Comparison of ENCODE assay signal across 8 cellular contexts in genomic region chr6:30814137-30815084, GRCh38.
DNase-seq lines count a peak whose midpoint lies in the region; ATAC-seq and TF ChIP-seq lines count a peak whose summit lies in the region.

No MANE protein-coding gene starts in this region.

- peak overlapping the region; percentile 48 for H3K4me3 Mint-ChIP-seq in activated naive CD4-positive, alpha-beta T cell treated with anti-CD3 and anti-CD28 coated beads for 36 hours

- ATAC-seq in upper lobe of right lung, result peak; percentile 69
- no peak for ATAC-seq in GM18868 (IDR thresholded peaks at IDR 0.05; ENCODE audit: unreplicated experiment)

- H3K27ac Mint-ChIP-seq in activated naive CD4-positive, alpha-beta T cell treated with anti-CD3 and anti-CD28 coated beads for 36 hours, result peak overlapping the region; percentile 95

- H3K27ac ChIP-seq in upper lobe of right lung (no peak overlapping the region), WERI-Rb-1 (no peak overlapping the region)

- H3K36me3 Mint-ChIP-seq in activated naive CD4-positive, alpha-beta T cell treated with anti-CD3 and anti-CD28 coated beads for 36 hours (ENCODE audit: low read depth), result peaks cover 3% of the 10 kb centered on the region

- intact Hi-C loops in activated naive CD4-positive, alpha-beta T cell treated with anti-CD3 and anti-CD28 coated beads for 36 hours (cut with micrococcal nuclease), result loop anchor here (1.0 to 10.0 kb wide), 6 partner anchors 132 to 680 kb away; partner anchors contain the start of genes GNL1, MICB, MRPS18B and PPP1R10
- intact Hi-C loops in upper lobe of right lung (cut with DNase I), result no loop called here

- DNase-seq in AG08395 (ENCODE audit: low spot score) (peak; percentile 65), NOMO-1 treated with DMSO at 0.1 percent for 48 hours (lab: John Stamatoyannopoulos, UW; ENCODE audit: unreplicated experiment) (peak; percentile 47), kidney tubule cell (ENCODE audit: low spot score) (peak; percentile 83), upper lobe of right lung (no peak), WERI-Rb-1 (no peak), GM13976 (ENCODE audit: low spot score) (no peak)
- DNase-seq in activated naive CD4-positive, alpha-beta T cell treated with anti-CD3 and anti-CD28 coated beads for 36 hours, result peak; percentile 81

- in situ Hi-C loops in GM13976 (cut with MboI; ENCODE audit: low sequenced_read_pairs, unreplicated experiment), result loop anchor here (5.0 kb wide), 1 partner anchor 52 kb away; no protein-coding TSS in a partner anchor

- TF ChIP-seq CTCF in upper lobe of right lung (IDR thresholded peaks at IDR 0.05), result no peak
- no peak for TF ChIP-seq CTCF in WERI-Rb-1 (IDR thresholded peaks at IDR 0.05; ENCODE audit: low read depth, low read length)
- TF ChIP-seq CTCF in GM13976 (IDR thresholded peaks at IDR 0.05; ENCODE audit: borderline replicate concordance, control extremely low read depth, extremely low read depth, insufficient read depth, missing control alignments), result no peak

- peaks cover 18% of the 10 kb centered on the region for H3K4me1 ChIP-seq in upper lobe of right lung

- H3K27me3 ChIP-seq in upper lobe of right lung (no peaks in the 10 kb centered on the region), WERI-Rb-1 (ENCODE audit: insufficient read depth, low read depth, severe bottlenecking) (no peaks in the 10 kb centered on the region)

- no peaks in the 10 kb centered on the region for H3K36me3 ChIP-seq in upper lobe of right lung
- H3K36me3 ChIP-seq in WERI-Rb-1, result no peaks in the 10 kb centered on the region

- no peaks in the 10 kb centered on the region for H3K9me3 ChIP-seq in upper lobe of right lung
- no peaks in the 10 kb centered on the region for H3K9me3 ChIP-seq in WERI-Rb-1 (ENCODE audit: severe bottlenecking)

- no peaks in the 10 kb centered on the region for H3K27me3 Mint-ChIP-seq in activated naive CD4-positive, alpha-beta T cell treated with anti-CD3 and anti-CD28 coated beads for 36 hours (ENCODE audit: low read depth)

- peaks cover 5% of the 10 kb centered on the region for H3K9me3 Mint-ChIP-seq in activated naive CD4-positive, alpha-beta T cell treated with anti-CD3 and anti-CD28 coated beads for 36 hours

- H3K4me3 ChIP-seq in upper lobe of right lung (no peak overlapping the region), WERI-Rb-1 (ENCODE audit: low read depth, low read length) (no peak overlapping the region)

- CTCF ChIA-PET in activated naive CD4-positive, alpha-beta T cell treated with anti-CD3 and anti-CD28 coated beads for 36 hours (lab: Charles Lee), result interaction anchor here (0.6 to 4.3 kb wide), 6 partner anchors 14 to 84 kb away, joined by 3 to 23 read pairs (median 5); partner anchors contain the start of genes FLOT1 and IER3

- H3K4me1 Mint-ChIP-seq in activated naive CD4-positive, alpha-beta T cell treated with anti-CD3 and anti-CD28 coated beads for 36 hours (ENCODE audit: low read depth), result peaks cover 94% of the 10 kb centered on the region

Comparison
In these comparisons a context has a peak if more than half of its experiments do, and no peak if none do; other contexts are left out.
1. DNase-seq: peak in AG08395 (single experiment), NOMO-1 treated with DMSO at 0.1 percent for 48 hours (single experiment), activated naive CD4-positive, alpha-beta T cell treated with anti-CD3 and anti-CD28 coated beads for 36 hours (single experiment) and kidney tubule cell (single experiment); none in upper lobe of right lung (single experiment), WERI-Rb-1 (single experiment) and GM13976 (single experiment).